19 cellular contexts compared by ENCODE assay signal in genomic region chrX:109268340-109268739, GRCh38.
"Had no signal": no experiment of that assay in that cellular context is flagged by ENCODE, and none has a peak within 500 bp of the region (broad histone marks: within the 10 kb centered on the region; RNA-seq: fewer than 3 reads in every experiment).

No MANE protein-coding gene starts in this region.

- H3K9me3 ChIP-seq: neutrophil, psoas muscle, testis had no signal

- H3K4me1 ChIP-seq: heart left ventricle, psoas muscle, spleen, testis, tibial nerve had no signal

- H3K36me3 ChIP-seq: heart left ventricle, neutrophil, spleen, tibial nerve had no signal

- H3K36me3 Mint-ChIP-seq: naive thymus-derived CD4-positive, alpha-beta T cell; stimulated activated naive B cell treated with anti-CD40 and anti-IgM and Interleukin-4, amounts not matched to agents 10 μg/mL and 1 μg/mL and 100 μg/mL, for 72 hours had no signal

- H3K4me3 ChIP-seq: heart left ventricle, psoas muscle, spleen, testis, tibial nerve had no signal

- FAIRE-seq: frontal cortex, islet of Langerhans had no signal

- H3K27ac Mint-ChIP-seq: naive thymus-derived CD4-positive, alpha-beta T cell; stimulated activated naive B cell treated with anti-CD40 and anti-IgM and Interleukin-4, amounts not matched to agents 10 μg/mL and 1 μg/mL and 100 μg/mL, for 72 hours had no signal

- DNase-seq: effector memory CD4-positive, alpha-beta T cell; erythroblast; heart left ventricle; hypothalamus; left colon; naive thymus-derived CD4-positive, alpha-beta T cell; psoas muscle; spleen; stimulated activated CD4-positive, alpha-beta T cell treated with anti-CD3 and anti-CD28 coated beads, Interleukin-15, amount 100 ng/mL, for 24 hours; stimulated activated CD4-positive, alpha-beta T cell treated with anti-CD3 and anti-CD28 coated beads, Interleukin-1b, Interleukin-23, amount 100 ng/mL, for 48 hours; stimulated activated CD4-positive, alpha-beta T cell treated with anti-CD3 and anti-CD28 coated beads, Interleukin-4, amount 100 ng/mL, for 24 hours; stimulated activated naive B cell treated with anti-CD40 and anti-IgM and Interleukin-4, amounts not matched to agents 10 μg/mL and 1 μg/mL and 100 μg/mL, for 72 hours; stimulated activated naive CD8-positive, alpha-beta T cell treated with anti-CD3 and anti-CD28 coated beads, Interleukin-15, amount 100 ng/mL, for 72 hours; testis had no signal

- H3K4me1 Mint-ChIP-seq: naive thymus-derived CD4-positive, alpha-beta T cell had no signal

- H3K4me3 Mint-ChIP-seq: naive thymus-derived CD4-positive, alpha-beta T cell; stimulated activated naive B cell treated with anti-CD40 and anti-IgM and Interleukin-4, amounts not matched to agents 10 μg/mL and 1 μg/mL and 100 μg/mL, for 72 hours; stimulated activated naive CD8-positive, alpha-beta T cell treated with anti-CD3 and anti-CD28 coated beads, Interleukin-15, amount 100 ng/mL, for 72 hours had no signal

- H3K27me3 ChIP-seq: neutrophil, spleen, testis, tibial nerve had no signal

- H3K27me3 Mint-ChIP-seq: naive thymus-derived CD4-positive, alpha-beta T cell; stimulated activated naive CD8-positive, alpha-beta T cell treated with anti-CD3 and anti-CD28 coated beads, Interleukin-15, amount 100 ng/mL, for 72 hours had no signal

- ATAC-seq: heart left ventricle; left colon; naive thymus-derived CD4-positive, alpha-beta T cell; psoas muscle; sciatic nerve; stimulated activated naive B cell treated with anti-CD40 and anti-IgM and Interleukin-4, amounts not matched to agents 10 μg/mL and 1 μg/mL and 100 μg/mL, for 72 hours; stimulated activated naive CD8-positive, alpha-beta T cell treated with anti-CD3 and anti-CD28 coated beads, Interleukin-15, amount 100 ng/mL, for 72 hours had no signal

- H3K27ac ChIP-seq: heart left ventricle, neutrophil, psoas muscle, spleen, testis, tibial nerve had no signal
